Comparison of ENCODE assay signal across 1 cellular context in the genomic region with DNA sequence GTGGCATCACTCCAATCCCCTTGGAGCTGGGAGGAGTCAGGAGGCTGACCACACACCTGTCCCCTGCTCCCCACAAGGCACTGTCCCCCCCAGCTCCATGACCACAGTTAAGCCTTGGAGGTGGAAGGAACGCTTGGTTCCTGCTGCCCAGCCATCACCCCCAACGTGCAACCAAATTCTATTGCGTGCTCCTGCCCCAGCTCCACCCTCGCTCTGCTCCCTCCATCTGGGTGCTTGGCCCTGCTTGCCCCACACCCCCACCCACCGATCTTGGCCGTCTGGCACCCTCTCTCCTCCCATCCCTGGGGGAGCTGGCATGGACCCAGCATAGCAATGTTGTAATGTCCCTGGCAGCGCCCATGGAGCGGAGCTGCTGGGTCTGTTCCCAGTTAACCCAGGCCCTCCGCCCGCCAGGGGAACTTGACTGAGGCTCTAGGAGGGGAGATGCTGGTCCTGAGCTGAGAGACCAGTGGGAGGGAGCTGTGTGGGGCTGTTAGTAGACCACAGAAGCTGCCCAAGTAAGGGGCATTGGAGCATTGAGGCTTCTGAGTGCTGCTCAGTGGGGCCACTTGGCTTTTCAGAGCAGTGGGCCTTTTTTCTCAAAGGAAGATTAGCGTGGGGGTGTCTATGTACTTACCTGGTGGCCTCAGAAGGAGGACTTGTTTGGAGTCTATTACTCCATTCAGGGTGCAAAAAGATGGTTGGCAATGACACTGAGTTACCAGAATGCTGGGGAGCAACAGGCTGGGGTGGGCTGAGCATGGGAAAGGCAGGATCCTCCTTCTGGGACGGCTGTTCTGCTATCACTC.
TF ChIP-seq lines count a peak whose summit lies in the region.

No MANE protein-coding gene starts in this region.

TF ChIP-seq in A549, 52 proteins besides CTCF, POLR2A, EP300 and RAD21:
- TF ChIP-seq, protein P1, sequence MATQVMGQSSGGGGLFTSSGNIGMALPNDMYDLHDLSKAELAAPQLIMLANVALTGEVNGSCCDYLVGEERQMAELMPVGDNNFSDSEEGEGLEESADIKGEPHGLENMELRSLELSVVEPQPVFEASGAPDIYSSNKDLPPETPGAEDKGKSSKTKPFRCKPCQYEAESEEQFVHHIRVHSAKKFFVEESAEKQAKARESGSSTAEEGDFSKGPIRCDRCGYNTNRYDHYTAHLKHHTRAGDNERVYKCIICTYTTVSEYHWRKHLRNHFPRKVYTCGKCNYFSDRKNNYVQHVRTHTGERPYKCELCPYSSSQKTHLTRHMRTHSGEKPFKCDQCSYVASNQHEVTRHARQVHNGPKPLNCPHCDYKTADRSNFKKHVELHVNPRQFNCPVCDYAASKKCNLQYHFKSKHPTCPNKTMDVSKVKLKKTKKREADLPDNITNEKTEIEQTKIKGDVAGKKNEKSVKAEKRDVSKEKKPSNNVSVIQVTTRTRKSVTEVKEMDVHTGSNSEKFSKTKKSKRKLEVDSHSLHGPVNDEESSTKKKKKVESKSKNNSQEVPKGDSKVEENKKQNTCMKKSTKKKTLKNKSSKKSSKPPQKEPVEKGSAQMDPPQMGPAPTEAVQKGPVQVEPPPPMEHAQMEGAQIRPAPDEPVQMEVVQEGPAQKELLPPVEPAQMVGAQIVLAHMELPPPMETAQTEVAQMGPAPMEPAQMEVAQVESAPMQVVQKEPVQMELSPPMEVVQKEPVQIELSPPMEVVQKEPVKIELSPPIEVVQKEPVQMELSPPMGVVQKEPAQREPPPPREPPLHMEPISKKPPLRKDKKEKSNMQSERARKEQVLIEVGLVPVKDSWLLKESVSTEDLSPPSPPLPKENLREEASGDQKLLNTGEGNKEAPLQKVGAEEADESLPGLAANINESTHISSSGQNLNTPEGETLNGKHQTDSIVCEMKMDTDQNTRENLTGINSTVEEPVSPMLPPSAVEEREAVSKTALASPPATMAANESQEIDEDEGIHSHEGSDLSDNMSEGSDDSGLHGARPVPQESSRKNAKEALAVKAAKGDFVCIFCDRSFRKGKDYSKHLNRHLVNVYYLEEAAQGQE (IDR thresholded peaks at IDR 0.05): no peak
- TF ChIP-seq HDAC2 (IDR thresholded peaks at IDR 0.05) (no peak), POLR2AphosphoS2 (conservative IDR thresholded peaks at IDR 0.05; ENCODE audit: low read length) (no peak), ZFP36 (IDR thresholded peaks at IDR 0.05; ENCODE audit: borderline replicate concordance, partially characterized antibody) (no peak), PHF8 (IDR thresholded peaks at IDR 0.05; ENCODE audit: borderline replicate concordance, low read depth) (no peak), FOSB (CRISPR knock-in tag; IDR thresholded peaks at IDR 0.05) (no peak), TP53 (CRISPR knock-in tag; IDR thresholded peaks at IDR 0.05) (no peak), RCOR1 (IDR thresholded peaks at IDR 0.05; ENCODE audit: low read depth, low read length) (no peak)
- TF ChIP-seq, protein P2, sequence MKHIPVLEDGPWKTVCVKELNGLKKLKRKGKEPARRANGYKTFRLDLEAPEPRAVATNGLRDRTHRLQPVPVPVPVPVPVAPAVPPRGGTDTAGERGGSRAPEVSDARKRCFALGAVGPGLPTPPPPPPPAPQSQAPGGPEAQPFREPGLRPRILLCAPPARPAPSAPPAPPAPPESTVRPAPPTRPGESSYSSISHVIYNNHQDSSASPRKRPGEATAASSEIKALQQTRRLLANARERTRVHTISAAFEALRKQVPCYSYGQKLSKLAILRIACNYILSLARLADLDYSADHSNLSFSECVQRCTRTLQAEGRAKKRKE (CRISPR knock-in tag; IDR thresholded peaks at IDR 0.05; ENCODE audit: low read depth): no peak
- TF ChIP-seq, protein P3, sequence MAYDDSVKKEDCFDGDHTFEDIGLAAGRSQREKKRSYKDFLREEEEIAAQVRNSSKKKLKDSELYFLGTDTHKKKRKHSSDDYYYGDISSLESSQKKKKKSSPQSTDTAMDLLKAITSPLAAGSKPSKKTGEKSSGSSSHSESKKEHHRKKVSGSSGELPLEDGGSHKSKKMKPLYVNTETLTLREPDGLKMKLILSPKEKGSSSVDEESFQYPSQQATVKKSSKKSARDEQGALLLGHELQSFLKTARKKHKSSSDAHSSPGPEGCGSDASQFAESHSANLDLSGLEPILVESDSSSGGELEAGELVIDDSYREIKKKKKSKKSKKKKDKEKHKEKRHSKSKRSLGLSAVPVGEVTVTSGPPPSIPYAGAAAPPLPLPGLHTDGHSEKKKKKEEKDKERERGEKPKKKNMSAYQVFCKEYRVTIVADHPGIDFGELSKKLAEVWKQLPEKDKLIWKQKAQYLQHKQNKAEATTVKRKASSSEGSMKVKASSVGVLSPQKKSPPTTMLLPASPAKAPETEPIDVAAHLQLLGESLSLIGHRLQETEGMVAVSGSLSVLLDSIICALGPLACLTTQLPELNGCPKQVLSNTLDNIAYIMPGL (CRISPR knock-in tag; IDR thresholded peaks at IDR 0.05; ENCODE audit: borderline replicate concordance): no peak
- TF ChIP-seq, protein P4, sequence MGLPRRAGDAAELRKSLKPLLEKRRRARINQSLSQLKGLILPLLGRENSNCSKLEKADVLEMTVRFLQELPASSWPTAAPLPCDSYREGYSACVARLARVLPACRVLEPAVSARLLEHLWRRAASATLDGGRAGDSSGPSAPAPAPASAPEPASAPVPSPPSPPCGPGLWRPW (IDR thresholded peaks at IDR 0.05): no peak
